ENCODE assay signal across 15 cellular contexts in genomic region chr6:106729848-106730247, GRCh38.
DNase-seq lines count a peak whose midpoint lies in the region; ATAC-seq and TF ChIP-seq lines count a peak whose summit lies in the region.
"Had no signal": no experiment of that assay in that cellular context is flagged by ENCODE, and none has a peak within 500 bp of the region (broad histone marks: within the 10 kb centered on the region; RNA-seq: fewer than 3 reads in every experiment).

No MANE protein-coding gene starts in this region.

- peaks cover 31 to 51% (median 51%) of the 10 kb centered on the region in 3 donors for H3K4me1 Mint-ChIP-seq in IgD-negative memory B cell
- H3K4me1 Mint-ChIP-seq: CD8-positive, alpha-beta memory T cell had no signal

- intact Hi-C loops in body of pancreas (cut with DNase I) (no loop called here), mucosa of descending colon (cut with DNase I, micrococcal nuclease) (no loop called here), transverse colon (cut with DNase I; ENCODE audit: low total_unique reads) (no loop called here)

- H3K36me3 Mint-ChIP-seq in IgD-negative memory B cell = peaks cover 11% of the 10 kb centered on the region
- H3K36me3 Mint-ChIP-seq: CD8-positive, alpha-beta memory T cell had no signal

- TF ChIP-seq CTCF in body of pancreas (IDR thresholded peaks at IDR 0.05) (no peak), mucosa of descending colon (IDR thresholded peaks at IDR 0.05) (no peak), transverse colon (IDR thresholded peaks at IDR 0.05) (no peak)

- peaks cover 0 to 4% (median 0%) of the 10 kb centered on the region in 3 donors for H3K9me3 Mint-ChIP-seq in IgD-negative memory B cell
- H3K9me3 Mint-ChIP-seq: CD8-positive, alpha-beta memory T cell; H9 had no signal

- H3K27me3 Mint-ChIP-seq in IgD-negative memory B cell = no peaks in the 10 kb centered on the region

- no peaks in the 10 kb centered on the region for H3K36me3 ChIP-seq in body of pancreas (replicated peaks in 1 of 2; ENCODE audit: insufficient read depth in 1 of 2, low read depth in 2 of 2)
- H3K36me3 ChIP-seq in mucosa of descending colon (ENCODE audit: low read depth) = no peaks in the 10 kb centered on the region
- no peaks in the 10 kb centered on the region for H3K36me3 ChIP-seq in transverse colon
- H3K36me3 ChIP-seq: BLaER1 had no signal

- H3K4me1 ChIP-seq in body of pancreas (peaks cover 83% of the 10 kb centered on the region), mucosa of descending colon (ENCODE audit: low read depth) (peaks cover 21% of the 10 kb centered on the region), transverse colon (peaks cover 0 to 39% (median 22%) of the 10 kb centered on the region in 4 donors)

- H3K9me3 ChIP-seq in body of pancreas = no peaks in the 10 kb centered on the region
- H3K9me3 ChIP-seq in mucosa of descending colon = no peaks in the 10 kb centered on the region
- H3K9me3 ChIP-seq in transverse colon = no peaks in the 10 kb centered on the region
- H3K9me3 ChIP-seq: BLaER1 had no signal

- TF ChIP-seq POLR2A in body of pancreas (IDR thresholded peaks at IDR 0.05) (no peak), transverse colon (IDR thresholded peaks at IDR 0.05) (no peak)

- DNase-seq in body of pancreas (no peak), mucosa of descending colon (no peak), transverse colon (no peak), HT-29 (ENCODE audit: low spot score) (no peak), cerebellar nuclear complex (lab: John Stamatoyannopoulos, UW) (no peak)
- DNase-seq: CD8-positive, alpha-beta memory T cell; H9; MV-4-11; NCI-H1436; NCI-H2081; NCI-H2227 treated with DMSO at 0.1 percent for 48 hours; PC-3 had no signal

- ATAC-seq in body of pancreas = no peak
- ATAC-seq in mucosa of descending colon = peak; percentile 2
- no peak for ATAC-seq in HG03139 (IDR thresholded peaks at IDR 0.05; ENCODE audit: unreplicated experiment)
- ATAC-seq: PC-3 had no signal

- H3K4me3 ChIP-seq in body of pancreas (no peak overlapping the region), mucosa of descending colon (no peak overlapping the region), transverse colon (no peak overlapping the region)
- H3K4me3 ChIP-seq: BLaER1 had no signal

- no peaks in the 10 kb centered on the region for H3K27me3 ChIP-seq in body of pancreas
- H3K27me3 ChIP-seq in transverse colon = no peaks in the 10 kb centered on the region
- H3K27me3 ChIP-seq: BLaER1 had no signal

- TF ChIP-seq EP300 in transverse colon (IDR thresholded peaks at IDR 0.05; ENCODE audit: low read depth) = no peak

- H3K27ac ChIP-seq in body of pancreas = peak overlapping the region; percentile 20 to 94 (median 88)
- peak overlapping the region; percentile 61 to 84 (median 77) for H3K27ac ChIP-seq in transverse colon
- H3K27ac ChIP-seq: BLaER1 had no signal

- H3K4me3 Mint-ChIP-seq in IgD-negative memory B cell = peak overlapping the region; percentile 80 to 97 (median 83)
- H3K4me3 Mint-ChIP-seq: CD8-positive, alpha-beta memory T cell; H9 had no signal

- H3K27ac Mint-ChIP-seq in IgD-negative memory B cell = peak overlapping the region; percentile 72 to 96 (median 96)
- H3K27ac Mint-ChIP-seq: H9 had no signal

- WGBS in body of pancreas, 2 donors = 56 to 69% methylated on average over 4 of the region's 4 CpGs
- WGBS in transverse colon (ENCODE audit: low coverage in 1 of 2), 2 donors = 60 to 64% methylated on average over 4 of the region's 4 CpGs

- in situ Hi-C loops in transverse colon (cut with MboI; ENCODE audit: low pct_ligation_motif_present in 1 of 4, low pct_unique_long_range_greater_than_20kb in 1 of 4, low sequenced_read_pairs in 3 of 4) = no loop called here
